Comparison of ENCODE assay signal across 8 cellular contexts in the genomic region with DNA sequence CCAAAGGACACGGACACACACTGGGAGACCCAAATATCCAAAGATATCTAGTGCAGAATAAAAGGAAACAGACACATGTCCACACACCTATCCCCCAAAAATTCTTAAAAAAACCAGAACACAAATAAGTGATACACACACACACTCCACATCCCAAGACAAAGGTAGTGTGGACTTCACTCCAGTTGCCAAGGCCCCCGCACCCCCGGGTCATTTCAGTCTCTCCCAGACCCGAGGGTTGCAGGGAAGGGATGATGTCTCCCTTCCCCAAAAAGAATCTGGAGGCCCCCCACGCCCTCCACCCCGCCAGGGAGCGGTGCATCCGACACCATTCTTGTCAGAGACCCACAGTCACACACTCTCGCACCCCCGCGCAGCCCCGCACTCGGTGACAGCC. TPM values are rescaled to one million over a fixed set of nuclear protein-coding genes. Genes with fewer than 3 reads are reported as not detected.
DNase-seq lines count a peak whose midpoint lies in the region; ATAC-seq and TF ChIP-seq lines count a peak whose summit lies in the region.
"Had no signal": no experiment of that assay in that cellular context is flagged by ENCODE, and none has a peak within 500 bp of the region (broad histone marks: within the 10 kb centered on the region; RNA-seq: fewer than 3 reads in every experiment).

No MANE protein-coding gene starts in this region.

- peak overlapping the region; percentile 56; the same call in 1 of the 2 replicates for H2AFZ ChIP-seq in GM23338

- H3K27me3 Mint-ChIP-seq in GM23338 (ENCODE audit: insufficient read depth, low read depth, poor library complexity) = peaks cover 23% of the 10 kb centered on the region

- H3K9me2 ChIP-seq in GM23338 (ENCODE audit: insufficient read depth) = no peaks in the 10 kb centered on the region

- H3K36me3 Mint-ChIP-seq in GM23338 (ENCODE audit: low read depth) = peaks cover 12% of the 10 kb centered on the region

- H3K27ac Mint-ChIP-seq in GM23338 = no peak overlapping the region

- no peak for TF ChIP-seq CTCF in GM23338 (conservative IDR thresholded peaks at IDR 0.05; ENCODE audit: low read depth in 2 of 2)
- no peak for TF ChIP-seq CTCF in RWPE2 (IDR thresholded peaks at IDR 0.05; ENCODE audit: poor library complexity, severe bottlenecking)
- TF ChIP-seq CTCF in epithelial cell of proximal tubule (conservative IDR thresholded peaks at IDR 0.05; ENCODE audit: low read depth, low read length) = no peak

- H3K27me3 ChIP-seq in GM23338 (ENCODE audit: insufficient read depth) = 0 out of 2 replicates have a peak, but pooled peaks cover 4% of the 10 kb centered on the region
- H3K27me3 ChIP-seq in RWPE2 (ENCODE audit: insufficient read depth, poor library complexity, severe bottlenecking) = peaks cover under 1% of the 10 kb centered on the region

- H3K9me3 ChIP-seq in RWPE2 (ENCODE audit: severe bottlenecking) = no peaks in the 10 kb centered on the region
- H3K9me3 ChIP-seq: neutrophil had no signal

- peak overlapping the region; percentile 72 for H3K4me3 ChIP-seq in GM23338
- peak overlapping the region; percentile 41 for H3K4me3 ChIP-seq in RWPE2 (ENCODE audit: severe bottlenecking)
- peak overlapping the region; percentile 62 for H3K4me3 ChIP-seq in epithelial cell of proximal tubule (ENCODE audit: low read depth, low read length)
- peak overlapping the region; percentile 15 to 38 (median 31) for H3K4me3 ChIP-seq in skin epidermis

- no peaks in the 10 kb centered on the region; the same call in none of the 3 replicates for H3K9me3 Mint-ChIP-seq in GM23338

- H3K4me3 Mint-ChIP-seq in GM23338 = peak overlapping the region; percentile 75

- peaks cover 26% of the 10 kb centered on the region for H3F3A ChIP-seq in GM23338 (replicated peaks; ENCODE audit: low read depth)

- peak overlapping the region; percentile 84 for H3K4me2 ChIP-seq in GM23338

- DNase-seq in GM23338 (ENCODE audit: low spot score) (no peak), RWPE2 (ENCODE audit: low spot score) (no peak), epithelial cell of proximal tubule (ENCODE audit: low read depth) (no peak), NOMO-1 treated with DMSO at 0.1 percent for 48 hours (lab: John Stamatoyannopoulos, UW; ENCODE audit: unreplicated experiment) (no peak)

- peaks cover 11% of the 10 kb centered on the region for H3K79me2 ChIP-seq in GM23338 (replicated peaks; ENCODE audit: insufficient read depth)

- H3K4me1 ChIP-seq in GM23338 (ENCODE audit: insufficient read depth) (peaks cover 26% of the 10 kb centered on the region), RWPE2 (ENCODE audit: insufficient read depth, poor library complexity, severe bottlenecking) (no peaks in the 10 kb centered on the region)

- H3K27ac ChIP-seq in GM23338 (ENCODE audit: low read depth) (no peak overlapping the region), RWPE2 (ENCODE audit: poor library complexity, severe bottlenecking) (no peak overlapping the region), skin epidermis (no peak overlapping the region)
- H3K27ac ChIP-seq: neutrophil had no signal

- 0 out of 2 replicates have a peak, but pooled peaks cover 6% of the 10 kb centered on the region for H4K20me1 ChIP-seq in GM23338 (replicated peaks; ENCODE audit: insufficient read depth)

- ATAC-seq in GM23338 (no peak), RWPE2 (ENCODE audit: low read depth) (no peak), HG03571 (IDR thresholded peaks at IDR 0.05; ENCODE audit: unreplicated experiment) (no peak), GM18870 (IDR thresholded peaks at IDR 0.05; ENCODE audit: unreplicated experiment) (no peak)

- H3K4me1 Mint-ChIP-seq in GM23338 = peaks cover 28% of the 10 kb centered on the region

- H3K36me3 ChIP-seq in GM23338 (ENCODE audit: insufficient read depth) (no peaks in the 10 kb centered on the region), RWPE2 (ENCODE audit: low read depth) (no peaks in the 10 kb centered on the region)
- H3K36me3 ChIP-seq: neutrophil had no signal

TF ChIP-seq in GM23338, 12 proteins besides CTCF, POLR2A, EP300 and RAD21:
- TF ChIP-seq, protein P1, sequence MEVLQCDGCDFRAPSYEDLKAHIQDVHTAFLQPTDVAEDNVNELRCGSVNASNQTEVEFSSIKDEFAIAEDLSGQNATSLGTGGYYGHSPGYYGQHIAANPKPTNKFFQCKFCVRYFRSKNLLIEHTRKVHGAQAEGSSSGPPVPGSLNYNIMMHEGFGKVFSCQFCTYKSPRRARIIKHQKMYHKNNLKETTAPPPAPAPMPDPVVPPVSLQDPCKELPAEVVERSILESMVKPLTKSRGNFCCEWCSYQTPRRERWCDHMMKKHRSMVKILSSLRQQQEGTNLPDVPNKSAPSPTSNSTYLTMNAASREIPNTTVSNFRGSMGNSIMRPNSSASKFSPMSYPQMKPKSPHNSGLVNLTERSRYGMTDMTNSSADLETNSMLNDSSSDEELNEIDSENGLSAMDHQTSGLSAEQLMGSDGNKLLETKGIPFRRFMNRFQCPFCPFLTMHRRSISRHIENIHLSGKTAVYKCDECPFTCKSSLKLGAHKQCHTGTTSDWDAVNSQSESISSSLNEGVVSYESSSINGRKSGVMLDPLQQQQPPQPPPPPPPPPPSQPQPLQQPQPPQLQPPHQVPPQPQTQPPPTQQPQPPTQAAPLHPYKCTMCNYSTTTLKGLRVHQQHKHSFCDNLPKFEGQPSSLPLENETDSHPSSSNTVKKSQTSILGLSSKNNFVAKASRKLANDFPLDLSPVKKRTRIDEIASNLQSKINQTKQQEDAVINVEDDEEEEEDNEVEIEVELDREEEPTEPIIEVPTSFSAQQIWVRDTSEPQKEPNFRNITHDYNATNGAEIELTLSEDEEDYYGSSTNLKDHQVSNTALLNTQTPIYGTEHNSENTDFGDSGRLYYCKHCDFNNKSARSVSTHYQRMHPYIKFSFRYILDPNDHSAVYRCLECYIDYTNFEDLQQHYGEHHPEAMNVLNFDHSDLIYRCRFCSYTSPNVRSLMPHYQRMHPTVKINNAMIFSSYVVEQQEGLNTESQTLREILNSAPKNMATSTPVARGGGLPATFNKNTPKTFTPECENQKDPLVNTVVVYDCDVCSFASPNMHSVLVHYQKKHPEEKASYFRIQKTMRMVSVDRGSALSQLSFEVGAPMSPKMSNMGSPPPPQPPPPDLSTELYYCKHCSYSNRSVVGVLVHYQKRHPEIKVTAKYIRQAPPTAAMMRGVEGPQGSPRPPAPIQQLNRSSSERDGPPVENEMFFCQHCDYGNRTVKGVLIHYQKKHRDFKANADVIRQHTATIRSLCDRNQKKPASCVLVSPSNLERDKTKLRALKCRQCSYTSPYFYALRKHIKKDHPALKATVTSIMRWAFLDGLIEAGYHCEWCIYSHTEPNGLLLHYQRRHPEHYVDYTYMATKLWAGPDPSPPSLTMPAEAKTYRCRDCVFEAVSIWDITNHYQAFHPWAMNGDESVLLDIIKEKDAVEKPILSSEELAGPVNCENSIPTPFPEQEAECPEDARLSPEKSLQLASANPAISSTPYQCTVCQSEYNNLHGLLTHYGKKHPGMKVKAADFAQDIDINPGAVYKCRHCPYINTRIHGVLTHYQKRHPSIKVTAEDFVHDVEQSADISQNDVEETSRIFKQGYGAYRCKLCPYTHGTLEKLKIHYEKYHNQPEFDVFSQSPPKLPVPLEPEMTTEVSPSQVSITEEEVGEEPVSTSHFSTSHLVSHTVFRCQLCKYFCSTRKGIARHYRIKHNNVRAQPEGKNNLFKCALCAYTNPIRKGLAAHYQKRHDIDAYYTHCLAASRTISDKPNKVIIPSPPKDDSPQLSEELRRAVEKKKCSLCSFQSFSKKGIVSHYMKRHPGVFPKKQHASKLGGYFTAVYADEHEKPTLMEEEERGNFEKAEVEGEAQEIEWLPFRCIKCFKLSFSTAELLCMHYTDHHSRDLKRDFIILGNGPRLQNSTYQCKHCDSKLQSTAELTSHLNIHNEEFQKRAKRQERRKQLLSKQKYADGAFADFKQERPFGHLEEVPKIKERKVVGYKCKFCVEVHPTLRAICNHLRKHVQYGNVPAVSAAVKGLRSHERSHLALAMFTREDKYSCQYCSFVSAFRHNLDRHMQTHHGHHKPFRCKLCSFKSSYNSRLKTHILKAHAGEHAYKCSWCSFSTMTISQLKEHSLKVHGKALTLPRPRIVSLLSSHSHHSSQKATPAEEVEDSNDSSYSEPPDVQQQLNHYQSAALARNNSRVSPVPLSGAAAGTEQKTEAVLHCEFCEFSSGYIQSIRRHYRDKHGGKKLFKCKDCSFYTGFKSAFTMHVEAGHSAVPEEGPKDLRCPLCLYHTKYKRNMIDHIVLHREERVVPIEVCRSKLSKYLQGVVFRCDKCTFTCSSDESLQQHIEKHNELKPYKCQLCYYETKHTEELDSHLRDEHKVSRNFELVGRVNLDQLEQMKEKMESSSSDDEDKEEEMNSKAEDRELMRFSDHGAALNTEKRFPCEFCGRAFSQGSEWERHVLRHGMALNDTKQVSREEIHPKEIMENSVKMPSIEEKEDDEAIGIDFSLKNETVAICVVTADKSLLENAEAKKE (CRISPR knock-in tag; IDR thresholded peaks at IDR 0.05) = no peak
- TF ChIP-seq CREB1 (CRISPR knock-in tag; IDR thresholded peaks at IDR 0.05; ENCODE audit: low read depth) (no peak), STAT1 (IDR thresholded peaks at IDR 0.05; ENCODE audit: unreplicated experiment) (no peak), NANOG (IDR thresholded peaks at IDR 0.05; ENCODE audit: borderline replicate concordance) (no peak), POLR2AphosphoS5 (IDR thresholded peaks at IDR 0.05; ENCODE audit: low read depth) (no peak), EZH2 (IDR thresholded peaks at IDR 0.05; ENCODE audit: low read depth, unreplicated experiment) (no peak)

RNA-seq across cellular contexts. Expression of a gene that starts 0.4 kb away (rescaled TPM):
- total RNA-seq in GM23338 (2014; rRNA removed; shearing (Covaris generic)) = 8.3 and 11.7 TPM in 2 replicates
- 7.9 and 8.3 TPM in 2 replicates for polyA plus RNA-seq in GM23338 (2016; fragmentation: Nextera tagmentation; extraction: Ambion mirVana)
- total RNA-seq in epithelial cell of proximal tubule = 1.3 and 2.6 TPM in 2 replicates

RNA-seq across cellular contexts. Expression of a gene that starts 32.6 kb away (rescaled TPM):
- total RNA-seq in GM23338 (2014; rRNA removed; shearing (Covaris generic)) = 9.4 and 14.5 TPM in 2 replicates
- polyA plus RNA-seq in GM23338 (2016; fragmentation: Nextera tagmentation; extraction: Ambion mirVana) = 76.2 and 77.5 TPM in 2 replicates
- total RNA-seq in epithelial cell of proximal tubule = 13.4 and 14.3 TPM in 2 replicates

RNA-seq across cellular contexts. Expression of a gene that starts 40.8 kb away (rescaled TPM):
- total RNA-seq in GM23338 (2014; rRNA removed; shearing (Covaris generic)) = 382 and 468 TPM in 2 replicates
- 298 and 319 TPM in 2 replicates for polyA plus RNA-seq in GM23338 (2016; fragmentation: Nextera tagmentation; extraction: Ambion mirVana)
- total RNA-seq in epithelial cell of proximal tubule = 539 and 548 TPM in 2 replicates
